Comparison of ENCODE assay signal across 1 cellular context in the genomic region with DNA sequence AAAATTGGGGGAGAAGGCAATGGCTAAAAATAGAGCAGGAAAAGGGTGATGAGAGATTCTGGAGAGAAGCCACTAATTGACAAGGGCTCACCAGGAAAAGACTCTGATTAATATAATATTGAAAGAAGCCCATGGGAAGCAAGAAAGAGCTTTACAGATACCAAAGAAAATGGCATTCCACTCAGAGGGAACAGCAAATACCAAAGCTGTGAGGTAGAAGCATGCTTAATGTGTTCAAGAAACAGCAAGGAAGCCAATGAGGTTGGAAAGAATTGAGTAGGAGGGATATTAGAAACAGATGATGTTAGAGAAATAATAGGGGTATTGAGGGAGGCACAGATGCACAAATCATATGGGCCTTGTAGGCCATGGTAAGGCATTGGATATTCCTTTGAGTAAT.
TF ChIP-seq lines count a peak whose summit lies in the region.

No MANE protein-coding gene starts in this region.

TF ChIP-seq in neural cell, 6 proteins besides CTCF, POLR2A, EP300 and RAD21:
- no peak for TF ChIP-seq POLR2AphosphoS5 (IDR thresholded peaks at IDR 0.05)
TF ChIP-seq in neural cell: peak in this region for 0.
